ENCODE assay signal across 1 cellular context in the genomic region with DNA sequence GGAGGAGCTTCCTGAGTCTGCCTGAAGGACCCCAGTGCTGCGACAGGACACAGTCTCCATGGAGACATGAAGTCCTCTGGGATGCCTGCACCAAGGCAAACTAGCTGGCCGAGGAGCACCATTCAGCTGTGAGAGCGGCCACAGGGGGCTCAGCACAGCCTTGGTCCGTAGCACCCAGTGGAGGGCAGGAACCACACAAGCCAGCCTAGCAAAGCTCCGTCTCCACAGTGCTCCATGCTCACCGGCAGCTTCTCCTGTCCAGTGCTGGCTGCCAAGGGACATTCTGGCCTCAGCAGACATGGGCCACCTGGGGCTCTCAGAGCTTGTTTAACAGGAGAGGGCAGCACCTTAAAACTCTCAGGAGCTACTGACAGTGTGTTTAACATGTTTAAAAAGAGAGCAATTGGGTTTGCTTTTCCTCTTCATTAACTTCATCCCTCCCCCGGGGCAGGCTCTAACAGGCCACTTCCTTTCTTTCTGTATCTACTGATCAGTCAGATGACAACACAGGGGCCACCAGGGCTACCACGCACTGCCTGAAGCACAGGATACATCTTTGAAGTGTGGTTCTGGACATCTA.
A peak's percentile ranks its signal among the peaks of the same experiment; 100 is the strongest.
TF ChIP-seq lines count a peak whose summit lies in the region.

No MANE protein-coding gene starts in this region.

TF ChIP-seq in GM12878, 131 proteins besides CTCF, POLR2A, EP300 and RAD21 (continued from another document and continues in another):
- TF ChIP-seq, protein P1, sequence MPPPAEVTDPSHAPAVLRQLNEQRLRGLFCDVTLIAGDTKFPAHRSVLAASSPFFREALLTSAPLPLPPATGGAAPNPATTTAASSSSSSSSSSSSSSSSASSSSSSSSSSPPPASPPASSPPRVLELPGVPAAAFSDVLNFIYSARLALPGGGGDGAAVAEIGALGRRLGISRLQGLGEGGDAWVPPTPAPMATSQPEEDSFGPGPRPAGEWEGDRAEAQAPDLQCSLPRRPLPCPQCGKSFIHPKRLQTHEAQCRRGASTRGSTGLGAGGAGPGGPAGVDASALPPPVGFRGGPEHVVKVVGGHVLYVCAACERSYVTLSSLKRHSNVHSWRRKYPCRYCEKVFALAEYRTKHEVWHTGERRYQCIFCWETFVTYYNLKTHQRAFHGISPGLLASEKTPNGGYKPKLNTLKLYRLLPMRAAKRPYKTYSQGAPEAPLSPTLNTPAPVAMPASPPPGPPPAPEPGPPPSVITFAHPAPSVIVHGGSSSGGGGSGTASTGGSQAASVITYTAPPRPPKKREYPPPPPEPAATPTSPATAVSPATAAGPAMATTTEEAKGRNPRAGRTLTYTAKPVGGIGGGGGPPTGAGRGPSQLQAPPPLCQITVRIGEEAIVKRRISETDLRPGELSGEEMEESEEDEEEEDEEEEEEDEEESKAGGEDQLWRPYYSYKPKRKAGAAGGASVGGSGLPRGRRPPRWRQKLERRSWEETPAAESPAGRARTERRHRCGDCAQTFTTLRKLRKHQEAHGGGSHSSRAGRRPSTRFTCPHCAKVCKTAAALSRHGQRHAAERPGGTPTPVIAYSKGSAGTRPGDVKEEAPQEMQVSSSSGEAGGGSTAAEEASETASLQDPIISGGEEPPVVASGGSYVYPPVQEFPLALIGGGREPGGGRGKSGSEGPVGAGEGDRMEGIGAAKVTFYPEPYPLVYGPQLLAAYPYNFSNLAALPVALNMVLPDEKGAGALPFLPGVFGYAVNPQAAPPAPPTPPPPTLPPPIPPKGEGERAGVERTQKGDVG (CRISPR knock-in tag; IDR thresholded peaks at IDR 0.05): no peak
- no peak for TF ChIP-seq SREBF2 (IDR thresholded peaks at IDR 0.05; ENCODE audit: low read length)
- no peak for TF ChIP-seq NFYA (IDR thresholded peaks at IDR 0.05; ENCODE audit: borderline replicate concordance, low read depth, low read length)
- no peak for TF ChIP-seq FOXK2 (IDR thresholded peaks at IDR 0.05)
- TF ChIP-seq ZNF207 (IDR thresholded peaks at IDR 0.05; ENCODE audit: borderline replicate concordance): no peak
- TF ChIP-seq HDGF (IDR thresholded peaks at IDR 0.05): no peak
- no peak for TF ChIP-seq GABPA (IDR thresholded peaks at IDR 0.05; ENCODE audit: low read depth)
- TF ChIP-seq MTA3 (IDR thresholded peaks at IDR 0.05; ENCODE audit: borderline replicate concordance, low read length): no peak
- no peak for TF ChIP-seq BHLHE40 (IDR thresholded peaks at IDR 0.05; ENCODE audit: borderline replicate concordance in 1 of 2, low read depth in 2 of 2, low read length in 1 of 2)
- TF ChIP-seq CHD1 (IDR thresholded peaks at IDR 0.05; ENCODE audit: low read depth, low read length): no peak
- TF ChIP-seq, protein P2, sequence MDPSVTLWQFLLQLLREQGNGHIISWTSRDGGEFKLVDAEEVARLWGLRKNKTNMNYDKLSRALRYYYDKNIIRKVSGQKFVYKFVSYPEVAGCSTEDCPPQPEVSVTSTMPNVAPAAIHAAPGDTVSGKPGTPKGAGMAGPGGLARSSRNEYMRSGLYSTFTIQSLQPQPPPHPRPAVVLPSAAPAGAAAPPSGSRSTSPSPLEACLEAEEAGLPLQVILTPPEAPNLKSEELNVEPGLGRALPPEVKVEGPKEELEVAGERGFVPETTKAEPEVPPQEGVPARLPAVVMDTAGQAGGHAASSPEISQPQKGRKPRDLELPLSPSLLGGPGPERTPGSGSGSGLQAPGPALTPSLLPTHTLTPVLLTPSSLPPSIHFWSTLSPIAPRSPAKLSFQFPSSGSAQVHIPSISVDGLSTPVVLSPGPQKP (IDR thresholded peaks at IDR 0.05; ENCODE audit: low read depth, low read length): no peak
- no peak for TF ChIP-seq CREM (IDR thresholded peaks at IDR 0.05; ENCODE audit: low read depth)
- 0 out of 2 replicates have a peak, but pooled peaks have one; percentile 30 for TF ChIP-seq TCF3 (IDR thresholded peaks at IDR 0.05; ENCODE audit: borderline replicate concordance, insufficient read depth, low read depth, low read length)
- TF ChIP-seq ZNF217 (IDR thresholded peaks at IDR 0.05): no peak
- no peak for TF ChIP-seq WRNIP1 (IDR thresholded peaks at IDR 0.05; ENCODE audit: borderline replicate concordance, low read depth, low read length)
- no peak for TF ChIP-seq TARDBP (IDR thresholded peaks at IDR 0.05; ENCODE audit: borderline replicate concordance)
- TF ChIP-seq CHD2 (IDR thresholded peaks at IDR 0.05; ENCODE audit: borderline replicate concordance, low read depth, low read length): no peak
- no peak; the same call in 1 of the 2 replicates for TF ChIP-seq POLR2AphosphoS2 (IDR thresholded peaks at IDR 0.05; ENCODE audit: low read depth, low read length)
- TF ChIP-seq IKZF2 (IDR thresholded peaks at IDR 0.05): no peak
- TF ChIP-seq, protein P3, sequence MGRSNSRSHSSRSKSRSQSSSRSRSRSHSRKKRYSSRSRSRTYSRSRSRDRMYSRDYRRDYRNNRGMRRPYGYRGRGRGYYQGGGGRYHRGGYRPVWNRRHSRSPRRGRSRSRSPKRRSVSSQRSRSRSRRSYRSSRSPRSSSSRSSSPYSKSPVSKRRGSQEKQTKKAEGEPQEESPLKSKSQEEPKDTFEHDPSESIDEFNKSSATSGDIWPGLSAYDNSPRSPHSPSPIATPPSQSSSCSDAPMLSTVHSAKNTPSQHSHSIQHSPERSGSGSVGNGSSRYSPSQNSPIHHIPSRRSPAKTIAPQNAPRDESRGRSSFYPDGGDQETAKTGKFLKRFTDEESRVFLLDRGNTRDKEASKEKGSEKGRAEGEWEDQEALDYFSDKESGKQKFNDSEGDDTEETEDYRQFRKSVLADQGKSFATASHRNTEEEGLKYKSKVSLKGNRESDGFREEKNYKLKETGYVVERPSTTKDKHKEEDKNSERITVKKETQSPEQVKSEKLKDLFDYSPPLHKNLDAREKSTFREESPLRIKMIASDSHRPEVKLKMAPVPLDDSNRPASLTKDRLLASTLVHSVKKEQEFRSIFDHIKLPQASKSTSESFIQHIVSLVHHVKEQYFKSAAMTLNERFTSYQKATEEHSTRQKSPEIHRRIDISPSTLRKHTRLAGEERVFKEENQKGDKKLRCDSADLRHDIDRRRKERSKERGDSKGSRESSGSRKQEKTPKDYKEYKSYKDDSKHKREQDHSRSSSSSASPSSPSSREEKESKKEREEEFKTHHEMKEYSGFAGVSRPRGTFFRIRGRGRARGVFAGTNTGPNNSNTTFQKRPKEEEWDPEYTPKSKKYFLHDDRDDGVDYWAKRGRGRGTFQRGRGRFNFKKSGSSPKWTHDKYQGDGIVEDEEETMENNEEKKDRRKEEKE (IDR thresholded peaks at IDR 0.05): no peak
- no peak for TF ChIP-seq ETV6 (conservative IDR thresholded peaks at IDR 0.05 in 1 of 2, IDR thresholded peaks at IDR 0.05 in 1 of 2; ENCODE audit: borderline replicate concordance in 1 of 2, low read depth in 1 of 2)
- TF ChIP-seq, protein P4, sequence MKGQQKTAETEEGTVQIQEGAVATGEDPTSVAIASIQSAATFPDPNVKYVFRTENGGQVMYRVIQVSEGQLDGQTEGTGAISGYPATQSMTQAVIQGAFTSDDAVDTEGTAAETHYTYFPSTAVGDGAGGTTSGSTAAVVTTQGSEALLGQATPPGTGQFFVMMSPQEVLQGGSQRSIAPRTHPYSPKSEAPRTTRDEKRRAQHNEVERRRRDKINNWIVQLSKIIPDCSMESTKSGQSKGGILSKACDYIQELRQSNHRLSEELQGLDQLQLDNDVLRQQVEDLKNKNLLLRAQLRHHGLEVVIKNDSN (IDR thresholded peaks at IDR 0.05; ENCODE audit: borderline replicate concordance, extremely low read length, insufficient read depth, low read depth, low read length): no peak
- TF ChIP-seq, protein P5, sequence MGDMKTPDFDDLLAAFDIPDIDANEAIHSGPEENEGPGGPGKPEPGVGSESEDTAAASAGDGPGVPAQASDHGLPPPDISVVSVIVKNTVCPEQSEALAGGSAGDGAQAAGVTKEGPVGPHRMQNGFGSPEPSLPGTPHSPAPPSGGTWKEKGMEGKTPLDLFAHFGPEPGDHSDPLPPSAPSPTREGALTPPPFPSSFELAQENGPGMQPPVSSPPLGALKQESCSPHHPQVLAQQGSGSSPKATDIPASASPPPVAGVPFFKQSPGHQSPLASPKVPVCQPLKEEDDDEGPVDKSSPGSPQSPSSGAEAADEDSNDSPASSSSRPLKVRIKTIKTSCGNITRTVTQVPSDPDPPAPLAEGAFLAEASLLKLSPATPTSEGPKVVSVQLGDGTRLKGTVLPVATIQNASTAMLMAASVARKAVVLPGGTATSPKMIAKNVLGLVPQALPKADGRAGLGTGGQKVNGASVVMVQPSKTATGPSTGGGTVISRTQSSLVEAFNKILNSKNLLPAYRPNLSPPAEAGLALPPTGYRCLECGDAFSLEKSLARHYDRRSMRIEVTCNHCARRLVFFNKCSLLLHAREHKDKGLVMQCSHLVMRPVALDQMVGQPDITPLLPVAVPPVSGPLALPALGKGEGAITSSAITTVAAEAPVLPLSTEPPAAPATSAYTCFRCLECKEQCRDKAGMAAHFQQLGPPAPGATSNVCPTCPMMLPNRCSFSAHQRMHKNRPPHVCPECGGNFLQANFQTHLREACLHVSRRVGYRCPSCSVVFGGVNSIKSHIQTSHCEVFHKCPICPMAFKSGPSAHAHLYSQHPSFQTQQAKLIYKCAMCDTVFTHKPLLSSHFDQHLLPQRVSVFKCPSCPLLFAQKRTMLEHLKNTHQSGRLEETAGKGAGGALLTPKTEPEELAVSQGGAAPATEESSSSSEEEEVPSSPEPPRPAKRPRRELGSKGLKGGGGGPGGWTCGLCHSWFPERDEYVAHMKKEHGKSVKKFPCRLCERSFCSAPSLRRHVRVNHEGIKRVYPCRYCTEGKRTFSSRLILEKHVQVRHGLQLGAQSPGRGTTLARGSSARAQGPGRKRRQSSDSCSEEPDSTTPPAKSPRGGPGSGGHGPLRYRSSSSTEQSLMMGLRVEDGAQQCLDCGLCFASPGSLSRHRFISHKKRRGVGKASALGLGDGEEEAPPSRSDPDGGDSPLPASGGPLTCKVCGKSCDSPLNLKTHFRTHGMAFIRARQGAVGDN (IDR thresholded peaks at IDR 0.05): peak; percentile 64; the same call in 1 of the 2 replicates
- peak; percentile 20; the same call in 1 of the 2 replicates for TF ChIP-seq SMC3 (IDR thresholded peaks at IDR 0.05; ENCODE audit: borderline replicate concordance, low read length)
- no peak for TF ChIP-seq SUZ12 (IDR thresholded peaks at IDR 0.05; ENCODE audit: unreplicated experiment)
- no peak for TF ChIP-seq NRF1 (conservative IDR thresholded peaks at IDR 0.05; ENCODE audit: low read depth, low read length)
- TF ChIP-seq SPI1 (IDR thresholded peaks at IDR 0.05; ENCODE audit: borderline replicate concordance, insufficient read depth, low read depth, low read length): peak; percentile 82
- TF ChIP-seq, protein P6, sequence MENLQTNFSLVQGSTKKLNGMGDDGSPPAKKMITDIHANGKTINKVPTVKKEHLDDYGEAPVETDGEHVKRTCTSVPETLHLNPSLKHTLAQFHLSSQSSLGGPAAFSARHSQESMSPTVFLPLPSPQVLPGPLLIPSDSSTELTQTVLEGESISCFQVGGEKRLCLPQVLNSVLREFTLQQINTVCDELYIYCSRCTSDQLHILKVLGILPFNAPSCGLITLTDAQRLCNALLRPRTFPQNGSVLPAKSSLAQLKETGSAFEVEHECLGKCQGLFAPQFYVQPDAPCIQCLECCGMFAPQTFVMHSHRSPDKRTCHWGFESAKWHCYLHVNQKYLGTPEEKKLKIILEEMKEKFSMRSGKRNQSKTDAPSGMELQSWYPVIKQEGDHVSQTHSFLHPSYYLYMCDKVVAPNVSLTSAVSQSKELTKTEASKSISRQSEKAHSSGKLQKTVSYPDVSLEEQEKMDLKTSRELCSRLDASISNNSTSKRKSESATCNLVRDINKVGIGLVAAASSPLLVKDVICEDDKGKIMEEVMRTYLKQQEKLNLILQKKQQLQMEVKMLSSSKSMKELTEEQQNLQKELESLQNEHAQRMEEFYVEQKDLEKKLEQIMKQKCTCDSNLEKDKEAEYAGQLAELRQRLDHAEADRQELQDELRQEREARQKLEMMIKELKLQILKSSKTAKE (IDR thresholded peaks at IDR 0.05; ENCODE audit: low read depth, poor library complexity, severe bottlenecking): no peak
- no peak for TF ChIP-seq JUND (IDR thresholded peaks at IDR 0.05; ENCODE audit: low read depth, low read length)
- TF ChIP-seq PML (IDR thresholded peaks at IDR 0.05; ENCODE audit: low read length): no peak
- TF ChIP-seq IKZF1 (conservative IDR thresholded peaks at IDR 0.05): 0 out of 2 replicates have a peak, but pooled peaks have one; percentile 18
- peak; percentile 55 for TF ChIP-seq POLR2AphosphoS5 (IDR thresholded peaks at IDR 0.05; ENCODE audit: low read length)
- TF ChIP-seq MTA2 (IDR thresholded peaks at IDR 0.05; ENCODE audit: low read depth): peak; percentile 23; the same call in 1 of the 2 replicates
- no peak for TF ChIP-seq JUNB (IDR thresholded peaks at IDR 0.05)
- no peak for TF ChIP-seq EED (IDR thresholded peaks at IDR 0.05; ENCODE audit: low read depth)
- TF ChIP-seq, protein P7, sequence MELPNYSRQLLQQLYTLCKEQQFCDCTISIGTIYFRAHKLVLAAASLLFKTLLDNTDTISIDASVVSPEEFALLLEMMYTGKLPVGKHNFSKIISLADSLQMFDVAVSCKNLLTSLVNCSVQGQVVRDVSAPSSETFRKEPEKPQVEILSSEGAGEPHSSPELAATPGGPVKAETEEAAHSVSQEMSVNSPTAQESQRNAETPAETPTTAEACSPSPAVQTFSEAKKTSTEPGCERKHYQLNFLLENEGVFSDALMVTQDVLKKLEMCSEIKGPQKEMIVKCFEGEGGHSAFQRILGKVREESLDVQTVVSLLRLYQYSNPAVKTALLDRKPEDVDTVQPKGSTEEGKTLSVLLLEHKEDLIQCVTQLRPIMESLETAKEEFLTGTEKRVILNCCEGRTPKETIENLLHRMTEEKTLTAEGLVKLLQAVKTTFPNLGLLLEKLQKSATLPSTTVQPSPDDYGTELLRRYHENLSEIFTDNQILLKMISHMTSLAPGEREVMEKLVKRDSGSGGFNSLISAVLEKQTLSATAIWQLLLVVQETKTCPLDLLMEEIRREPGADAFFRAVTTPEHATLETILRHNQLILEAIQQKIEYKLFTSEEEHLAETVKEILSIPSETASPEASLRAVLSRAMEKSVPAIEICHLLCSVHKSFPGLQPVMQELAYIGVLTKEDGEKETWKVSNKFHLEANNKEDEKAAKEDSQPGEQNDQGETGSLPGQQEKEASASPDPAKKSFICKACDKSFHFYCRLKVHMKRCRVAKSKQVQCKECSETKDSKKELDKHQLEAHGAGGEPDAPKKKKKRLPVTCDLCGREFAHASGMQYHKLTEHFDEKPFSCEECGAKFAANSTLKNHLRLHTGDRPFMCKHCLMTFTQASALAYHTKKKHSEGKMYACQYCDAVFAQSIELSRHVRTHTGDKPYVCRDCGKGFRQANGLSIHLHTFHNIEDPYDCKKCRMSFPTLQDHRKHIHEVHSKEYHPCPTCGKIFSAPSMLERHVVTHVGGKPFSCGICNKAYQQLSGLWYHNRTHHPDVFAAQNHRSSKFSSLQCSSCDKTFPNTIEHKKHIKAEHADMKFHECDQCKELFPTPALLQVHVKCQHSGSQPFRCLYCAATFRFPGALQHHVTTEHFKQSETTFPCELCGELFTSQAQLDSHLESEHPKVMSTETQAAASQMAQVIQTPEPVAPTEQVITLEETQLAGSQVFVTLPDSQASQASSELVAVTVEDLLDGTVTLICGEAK (IDR thresholded peaks at IDR 0.05; ENCODE audit: borderline replicate concordance): no peak
- TF ChIP-seq SMARCA5 (IDR thresholded peaks at IDR 0.05): 0 out of 2 replicates have a peak, but pooled peaks have one; percentile 14
- TF ChIP-seq ZBED1 (IDR thresholded peaks at IDR 0.05; ENCODE audit: borderline replicate concordance): no peak
- no peak for TF ChIP-seq FOS (IDR thresholded peaks at IDR 0.05; ENCODE audit: borderline replicate concordance, extremely low read depth, insufficient read length)
- no peak for TF ChIP-seq CHD4 (IDR thresholded peaks at IDR 0.05)
- no peak for TF ChIP-seq ESRRA (IDR thresholded peaks at IDR 0.05; ENCODE audit: low read length)
- no peak for TF ChIP-seq BMI1 (IDR thresholded peaks at IDR 0.05; ENCODE audit: borderline replicate concordance)
- TF ChIP-seq MXI1 (IDR thresholded peaks at IDR 0.05; ENCODE audit: low read depth, low read length): no peak
